In genomic region chr20:10342152-10342551, GRCh38 we compare ENCODE assay signal across 34 cellular contexts.
"Had no signal": no experiment of that assay in that cellular context is flagged by ENCODE, and none has a peak within 500 bp of the region (broad histone marks: within the 10 kb centered on the region; RNA-seq: fewer than 3 reads in every experiment).

No MANE protein-coding gene starts in this region.

- DNase-seq: activated effector memory CD4-positive, alpha-beta T cell treated with anti-CD3 and anti-CD28 coated beads, Interleukin-2, amount 50 U/mL, for 16 hours; activated effector memory CD4-positive, alpha-beta T cell treated with Interleukin-2 at 50 U/mL for 16 hours; activated gamma-delta T cell; activated gamma-delta T cell treated with Interleukin-2 at 50 U/mL for 16 hours; activated naive CD4-positive, alpha-beta T cell; activated naive CD4-positive, alpha-beta T cell treated with anti-CD3 and anti-CD28 coated beads for 36 hours; activated naive CD4-positive, alpha-beta T cell treated with anti-CD3 and anti-CD28 coated beads, Interleukin-2, amount 10 ng/mL, durations not matched to agents 7 days and 5 days; activated naive CD4-positive, alpha-beta T cell treated with anti-CD3 and anti-CD28 coated beads, Interleukin-2, amount 50 U/mL, for 16 hours; activated naive CD4-positive, alpha-beta T cell treated with Interleukin-2 at 50 U/mL for 16 hours; activated naive CD8-positive, alpha-beta T cell treated with anti-CD3 and anti-CD28 coated beads for 36 hours; activated naive CD8-positive, alpha-beta T cell treated with anti-CD3 and anti-CD28 coated beads, Interleukin-2, amount 10 ng/mL, durations not matched to agents 7 days and 5 days; activated naive CD8-positive, alpha-beta T cell treated with anti-CD3 and anti-CD28 coated beads, Interleukin-2, amount 50 U/mL, for 24 hours; activated T-cell treated with anti-CD3 and anti-CD28 coated beads, Interleukin-2, amount 50 U/mL, for 1 hour; activated T-cell treated with anti-CD3 and anti-CD28 coated beads, Interleukin-2, amount 50 U/mL, for 24 hours; activated T-cell treated with anti-CD3 and anti-CD28 coated beads, Interleukin-2, amount 50 U/mL, for 4 hours; activated T-cell treated with anti-CD3 and anti-CD28 coated beads, Interleukin-2, amount 50 U/mL, for 48 hours; activated T-cell treated with anti-CD3 and anti-CD28 coated beads, Interleukin-2, amount 50 U/mL, for 72 hours; adrenal gland; amniotic stem cell; amygdala; anterior cingulate cortex; aorta; body of pancreas; brain microvascular endothelial cell; caudate nucleus; central memory CD4-positive, alpha-beta T cell; cerebellar nuclear complex had no signal

- H3K36me3 ChIP-seq: adrenal gland, ascending aorta, brain microvascular endothelial cell, breast epithelium, cardiac muscle cell had no signal

- H3K4me3 ChIP-seq: adrenal gland, ascending aorta, body of pancreas, breast epithelium, cardiac muscle cell had no signal

- H3K9me3 ChIP-seq: adrenal gland, ascending aorta, body of pancreas, breast epithelium had no signal

- ATAC-seq: activated naive CD4-positive, alpha-beta T cell treated with anti-CD3 and anti-CD28 coated beads, Interleukin-2, amount 50 U/mL, for 72 hours; activated naive CD8-positive, alpha-beta T cell treated with anti-CD3 and anti-CD28 coated beads, Interleukin-2, amount 50 U/mL, for 24 hours; activated T-cell treated with anti-CD3 and anti-CD28 coated beads, Interleukin-2, amount 50 U/mL, for 4 hours; activated T-cell treated with anti-CD3 and anti-CD28 coated beads, Interleukin-2, amount 50 U/mL, for 72 hours; activated T-helper 17 cell treated with anti-CD3 and anti-CD28 coated beads, Interleukin-2, amount 50 U/mL, for 72 hours; body of pancreas had no signal

- H3K27ac ChIP-seq: adrenal gland, ascending aorta, body of pancreas, brain microvascular endothelial cell, breast epithelium, cardiac muscle cell had no signal

- FAIRE-seq: astrocyte, bronchial epithelial cell had no signal

- H3K27me3 ChIP-seq: adrenal gland, ascending aorta, body of pancreas, brain microvascular endothelial cell, breast epithelium, cardiac muscle cell had no signal

- H3K4me1 ChIP-seq: adrenal gland, breast epithelium had no signal
